Comparison of ENCODE assay signal across 1 cellular context in the genomic region with DNA sequence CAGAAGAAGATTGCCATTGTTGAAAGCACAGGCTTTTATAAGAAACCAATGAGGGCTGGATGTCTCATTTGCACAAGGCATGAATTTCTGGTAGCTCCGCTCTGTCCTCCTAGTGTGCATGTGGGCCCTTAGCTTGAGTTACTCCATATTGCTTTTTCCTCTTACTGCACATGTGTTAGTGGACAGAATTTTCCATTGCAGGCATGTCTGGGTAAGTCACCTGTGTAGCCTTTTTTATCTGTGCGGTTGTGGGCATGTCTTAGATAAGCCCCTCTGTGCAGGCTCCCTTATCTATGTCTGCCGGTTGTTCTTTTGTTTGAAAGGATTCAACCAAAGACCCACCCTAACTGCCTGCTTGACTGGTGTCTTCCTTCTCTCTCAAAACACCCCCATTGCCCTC.
TF ChIP-seq lines count a peak whose summit lies in the region.

No MANE protein-coding gene starts in this region.

TF ChIP-seq in K562, 482 proteins besides CTCF, POLR2A, EP300 and RAD21 (continued from another document and continues in another):
- TF ChIP-seq, protein P1, sequence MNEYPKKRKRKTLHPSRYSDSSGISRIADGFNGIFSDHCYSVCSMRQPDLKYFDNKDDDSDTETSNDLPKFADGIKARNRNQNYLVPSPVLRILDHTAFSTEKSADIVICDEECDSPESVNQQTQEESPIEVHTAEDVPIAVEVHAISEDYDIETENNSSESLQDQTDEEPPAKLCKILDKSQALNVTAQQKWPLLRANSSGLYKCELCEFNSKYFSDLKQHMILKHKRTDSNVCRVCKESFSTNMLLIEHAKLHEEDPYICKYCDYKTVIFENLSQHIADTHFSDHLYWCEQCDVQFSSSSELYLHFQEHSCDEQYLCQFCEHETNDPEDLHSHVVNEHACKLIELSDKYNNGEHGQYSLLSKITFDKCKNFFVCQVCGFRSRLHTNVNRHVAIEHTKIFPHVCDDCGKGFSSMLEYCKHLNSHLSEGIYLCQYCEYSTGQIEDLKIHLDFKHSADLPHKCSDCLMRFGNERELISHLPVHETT (CRISPR knock-in tag; conservative IDR thresholded peaks at IDR 0.05 in 1 of 2, IDR thresholded peaks at IDR 0.05 in 1 of 2) = peak in 1 of 2 experiments; percentile 86; a peak in 2 of 4 replicates
- TF ChIP-seq MYNN (IDR thresholded peaks at IDR 0.05) (peak; percentile 35; the same call in 1 of the 2 replicates), MYNN (CRISPR knock-in tag; IDR thresholded peaks at IDR 0.05) (no peak), ZSCAN32 (CRISPR knock-in tag; IDR thresholded peaks at IDR 0.05) (peak; percentile 90), ZNF239 (CRISPR knock-in tag; IDR thresholded peaks at IDR 0.05) (peak; percentile 95), ZNF766 (CRISPR knock-in tag; conservative IDR thresholded peaks at IDR 0.05) (peak; percentile 97), RBM25 (IDR thresholded peaks at IDR 0.05; ENCODE audit: low read depth, low read length, severe bottlenecking) (no peak), PTTG1 (tag; IDR thresholded peaks at IDR 0.05; ENCODE audit: low read depth) (peak; percentile 96), TARDBP (IDR thresholded peaks at IDR 0.05) (no peak), ZNF583 (CRISPR knock-in tag; IDR thresholded peaks at IDR 0.05) (peak; percentile 100), MBD2 (IDR thresholded peaks at IDR 0.05; ENCODE audit: borderline replicate concordance, low read depth) (peak; percentile 24; the same call in 1 of the 2 replicates), RB1 (IDR thresholded peaks at IDR 0.05; ENCODE audit: low read depth) (peak; percentile 41), PCBP2 (IDR thresholded peaks at IDR 0.05; ENCODE audit: low read depth, low read length, poor library complexity, severe bottlenecking) (no peak), KDM1A (IDR thresholded peaks at IDR 0.05) (peak; percentile 60 to 85), ZNF124 (CRISPR knock-in tag; IDR thresholded peaks at IDR 0.05) (no peak), CBFB (CRISPR knock-in tag; IDR thresholded peaks at IDR 0.05) (no peak)
- TF ChIP-seq, protein P2, sequence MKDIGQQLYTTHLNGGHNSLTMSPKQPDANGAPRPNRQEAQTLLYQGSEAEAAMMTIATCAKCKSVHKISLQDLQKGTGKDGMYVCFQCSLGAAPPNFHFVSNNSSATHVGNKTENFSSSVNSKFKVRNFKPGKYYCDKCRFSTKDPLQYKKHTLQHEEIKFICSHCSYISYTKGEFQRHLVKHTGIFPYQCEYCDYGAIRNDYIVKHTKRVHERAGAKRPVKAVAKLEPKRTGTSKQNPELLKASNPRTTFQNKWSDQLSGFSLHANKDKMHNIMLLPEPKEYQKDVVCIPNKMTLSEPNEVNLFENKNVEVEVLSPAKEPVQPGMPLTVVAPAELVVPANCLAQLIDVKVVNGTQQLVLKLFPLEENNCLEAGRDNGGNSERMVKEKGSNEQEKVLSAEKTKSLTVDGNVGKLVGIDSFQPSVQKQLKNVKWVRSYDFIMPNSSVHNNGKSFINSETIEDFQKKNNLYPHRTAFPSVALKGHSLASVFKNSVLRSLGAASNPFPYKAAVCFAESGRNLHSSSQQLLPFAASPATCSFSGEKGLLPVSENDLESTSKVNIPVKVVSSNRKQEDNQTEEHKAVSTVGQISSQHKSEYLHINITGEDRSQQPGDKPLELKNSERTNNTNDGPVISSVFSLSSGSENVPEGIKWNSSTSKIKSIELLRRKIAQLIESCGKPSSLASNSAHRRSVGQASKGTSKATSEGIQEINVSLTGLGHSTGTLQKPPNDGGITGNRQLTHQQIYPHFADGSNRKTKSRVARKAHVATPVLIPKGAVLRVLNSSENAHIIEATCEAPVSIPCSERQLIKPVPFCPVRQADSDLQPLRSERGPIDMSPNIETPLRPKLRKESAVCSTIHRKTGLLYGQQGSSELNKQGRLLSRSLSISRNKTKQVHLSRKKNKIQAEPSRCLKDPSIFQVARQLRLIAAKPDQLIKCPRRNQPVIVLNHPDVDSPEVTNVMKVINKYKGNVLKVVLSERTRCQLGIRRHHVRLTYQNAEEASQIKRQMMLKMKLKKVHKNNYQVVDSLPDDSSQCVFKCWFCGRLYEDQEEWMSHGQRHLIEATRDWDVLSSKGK (CRISPR knock-in tag; IDR thresholded peaks at IDR 0.05) = no peak
- TF ChIP-seq, protein P3, sequence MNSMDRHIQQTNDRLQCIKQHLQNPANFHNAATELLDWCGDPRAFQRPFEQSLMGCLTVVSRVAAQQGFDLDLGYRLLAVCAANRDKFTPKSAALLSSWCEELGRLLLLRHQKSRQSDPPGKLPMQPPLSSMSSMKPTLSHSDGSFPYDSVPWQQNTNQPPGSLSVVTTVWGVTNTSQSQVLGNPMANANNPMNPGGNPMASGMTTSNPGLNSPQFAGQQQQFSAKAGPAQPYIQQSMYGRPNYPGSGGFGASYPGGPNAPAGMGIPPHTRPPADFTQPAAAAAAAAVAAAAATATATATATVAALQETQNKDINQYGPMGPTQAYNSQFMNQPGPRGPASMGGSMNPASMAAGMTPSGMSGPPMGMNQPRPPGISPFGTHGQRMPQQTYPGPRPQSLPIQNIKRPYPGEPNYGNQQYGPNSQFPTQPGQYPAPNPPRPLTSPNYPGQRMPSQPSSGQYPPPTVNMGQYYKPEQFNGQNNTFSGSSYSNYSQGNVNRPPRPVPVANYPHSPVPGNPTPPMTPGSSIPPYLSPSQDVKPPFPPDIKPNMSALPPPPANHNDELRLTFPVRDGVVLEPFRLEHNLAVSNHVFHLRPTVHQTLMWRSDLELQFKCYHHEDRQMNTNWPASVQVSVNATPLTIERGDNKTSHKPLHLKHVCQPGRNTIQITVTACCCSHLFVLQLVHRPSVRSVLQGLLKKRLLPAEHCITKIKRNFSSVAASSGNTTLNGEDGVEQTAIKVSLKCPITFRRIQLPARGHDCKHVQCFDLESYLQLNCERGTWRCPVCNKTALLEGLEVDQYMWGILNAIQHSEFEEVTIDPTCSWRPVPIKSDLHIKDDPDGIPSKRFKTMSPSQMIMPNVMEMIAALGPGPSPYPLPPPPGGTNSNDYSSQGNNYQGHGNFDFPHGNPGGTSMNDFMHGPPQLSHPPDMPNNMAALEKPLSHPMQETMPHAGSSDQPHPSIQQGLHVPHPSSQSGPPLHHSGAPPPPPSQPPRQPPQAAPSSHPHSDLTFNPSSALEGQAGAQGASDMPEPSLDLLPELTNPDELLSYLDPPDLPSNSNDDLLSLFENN (IDR thresholded peaks at IDR 0.05; ENCODE audit: low read depth in 2 of 2, low read length in 2 of 2) = peak in 1 of 2 experiments; percentile 77; a peak in 2 of 4 replicates
- TF ChIP-seq, protein P4, sequence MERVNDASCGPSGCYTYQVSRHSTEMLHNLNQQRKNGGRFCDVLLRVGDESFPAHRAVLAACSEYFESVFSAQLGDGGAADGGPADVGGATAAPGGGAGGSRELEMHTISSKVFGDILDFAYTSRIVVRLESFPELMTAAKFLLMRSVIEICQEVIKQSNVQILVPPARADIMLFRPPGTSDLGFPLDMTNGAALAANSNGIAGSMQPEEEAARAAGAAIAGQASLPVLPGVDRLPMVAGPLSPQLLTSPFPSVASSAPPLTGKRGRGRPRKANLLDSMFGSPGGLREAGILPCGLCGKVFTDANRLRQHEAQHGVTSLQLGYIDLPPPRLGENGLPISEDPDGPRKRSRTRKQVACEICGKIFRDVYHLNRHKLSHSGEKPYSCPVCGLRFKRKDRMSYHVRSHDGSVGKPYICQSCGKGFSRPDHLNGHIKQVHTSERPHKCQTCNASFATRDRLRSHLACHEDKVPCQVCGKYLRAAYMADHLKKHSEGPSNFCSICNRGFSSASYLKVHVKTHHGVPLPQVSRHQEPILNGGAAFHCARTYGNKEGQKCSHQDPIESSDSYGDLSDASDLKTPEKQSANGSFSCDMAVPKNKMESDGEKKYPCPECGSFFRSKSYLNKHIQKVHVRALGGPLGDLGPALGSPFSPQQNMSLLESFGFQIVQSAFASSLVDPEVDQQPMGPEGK (CRISPR knock-in tag; IDR thresholded peaks at IDR 0.05; ENCODE audit: borderline replicate concordance) = peak; percentile 88; the same call in 1 of the 2 replicates
- TF ChIP-seq, protein P5, sequence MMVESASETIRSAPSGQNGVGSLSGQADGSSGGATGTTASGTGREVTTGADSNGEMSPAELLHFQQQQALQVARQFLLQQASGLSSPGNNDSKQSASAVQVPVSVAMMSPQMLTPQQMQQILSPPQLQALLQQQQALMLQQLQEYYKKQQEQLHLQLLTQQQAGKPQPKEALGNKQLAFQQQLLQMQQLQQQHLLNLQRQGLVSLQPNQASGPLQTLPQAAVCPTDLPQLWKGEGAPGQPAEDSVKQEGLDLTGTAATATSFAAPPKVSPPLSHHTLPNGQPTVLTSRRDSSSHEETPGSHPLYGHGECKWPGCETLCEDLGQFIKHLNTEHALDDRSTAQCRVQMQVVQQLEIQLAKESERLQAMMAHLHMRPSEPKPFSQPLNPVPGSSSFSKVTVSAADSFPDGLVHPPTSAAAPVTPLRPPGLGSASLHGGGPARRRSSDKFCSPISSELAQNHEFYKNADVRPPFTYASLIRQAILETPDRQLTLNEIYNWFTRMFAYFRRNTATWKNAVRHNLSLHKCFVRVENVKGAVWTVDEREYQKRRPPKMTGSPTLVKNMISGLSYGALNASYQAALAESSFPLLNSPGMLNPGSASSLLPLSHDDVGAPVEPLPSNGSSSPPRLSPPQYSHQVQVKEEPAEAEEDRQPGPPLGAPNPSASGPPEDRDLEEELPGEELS (CRISPR knock-in tag; IDR thresholded peaks at IDR 0.05; ENCODE audit: borderline replicate concordance) = no peak
- TF ChIP-seq, protein P6, sequence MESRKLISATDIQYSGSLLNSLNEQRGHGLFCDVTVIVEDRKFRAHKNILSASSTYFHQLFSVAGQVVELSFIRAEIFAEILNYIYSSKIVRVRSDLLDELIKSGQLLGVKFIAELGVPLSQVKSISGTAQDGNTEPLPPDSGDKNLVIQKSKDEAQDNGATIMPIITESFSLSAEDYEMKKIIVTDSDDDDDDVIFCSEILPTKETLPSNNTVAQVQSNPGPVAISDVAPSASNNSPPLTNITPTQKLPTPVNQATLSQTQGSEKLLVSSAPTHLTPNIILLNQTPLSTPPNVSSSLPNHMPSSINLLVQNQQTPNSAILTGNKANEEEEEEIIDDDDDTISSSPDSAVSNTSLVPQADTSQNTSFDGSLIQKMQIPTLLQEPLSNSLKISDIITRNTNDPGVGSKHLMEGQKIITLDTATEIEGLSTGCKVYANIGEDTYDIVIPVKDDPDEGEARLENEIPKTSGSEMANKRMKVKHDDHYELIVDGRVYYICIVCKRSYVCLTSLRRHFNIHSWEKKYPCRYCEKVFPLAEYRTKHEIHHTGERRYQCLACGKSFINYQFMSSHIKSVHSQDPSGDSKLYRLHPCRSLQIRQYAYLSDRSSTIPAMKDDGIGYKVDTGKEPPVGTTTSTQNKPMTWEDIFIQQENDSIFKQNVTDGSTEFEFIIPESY (CRISPR knock-in tag; IDR thresholded peaks at IDR 0.05) = no peak
- TF ChIP-seq, protein P7, sequence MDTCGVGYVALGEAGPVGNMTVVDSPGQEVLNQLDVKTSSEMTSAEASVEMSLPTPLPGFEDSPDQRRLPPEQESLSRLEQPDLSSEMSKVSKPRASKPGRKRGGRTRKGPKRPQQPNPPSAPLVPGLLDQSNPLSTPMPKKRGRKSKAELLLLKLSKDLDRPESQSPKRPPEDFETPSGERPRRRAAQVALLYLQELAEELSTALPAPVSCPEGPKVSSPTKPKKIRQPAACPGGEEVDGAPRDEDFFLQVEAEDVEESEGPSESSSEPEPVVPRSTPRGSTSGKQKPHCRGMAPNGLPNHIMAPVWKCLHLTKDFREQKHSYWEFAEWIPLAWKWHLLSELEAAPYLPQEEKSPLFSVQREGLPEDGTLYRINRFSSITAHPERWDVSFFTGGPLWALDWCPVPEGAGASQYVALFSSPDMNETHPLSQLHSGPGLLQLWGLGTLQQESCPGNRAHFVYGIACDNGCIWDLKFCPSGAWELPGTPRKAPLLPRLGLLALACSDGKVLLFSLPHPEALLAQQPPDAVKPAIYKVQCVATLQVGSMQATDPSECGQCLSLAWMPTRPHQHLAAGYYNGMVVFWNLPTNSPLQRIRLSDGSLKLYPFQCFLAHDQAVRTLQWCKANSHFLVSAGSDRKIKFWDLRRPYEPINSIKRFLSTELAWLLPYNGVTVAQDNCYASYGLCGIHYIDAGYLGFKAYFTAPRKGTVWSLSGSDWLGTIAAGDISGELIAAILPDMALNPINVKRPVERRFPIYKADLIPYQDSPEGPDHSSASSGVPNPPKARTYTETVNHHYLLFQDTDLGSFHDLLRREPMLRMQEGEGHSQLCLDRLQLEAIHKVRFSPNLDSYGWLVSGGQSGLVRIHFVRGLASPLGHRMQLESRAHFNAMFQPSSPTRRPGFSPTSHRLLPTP (IDR thresholded peaks at IDR 0.05; ENCODE audit: borderline replicate concordance, extremely low read depth, insufficient read length) = no peak
- TF ChIP-seq, protein P8, sequence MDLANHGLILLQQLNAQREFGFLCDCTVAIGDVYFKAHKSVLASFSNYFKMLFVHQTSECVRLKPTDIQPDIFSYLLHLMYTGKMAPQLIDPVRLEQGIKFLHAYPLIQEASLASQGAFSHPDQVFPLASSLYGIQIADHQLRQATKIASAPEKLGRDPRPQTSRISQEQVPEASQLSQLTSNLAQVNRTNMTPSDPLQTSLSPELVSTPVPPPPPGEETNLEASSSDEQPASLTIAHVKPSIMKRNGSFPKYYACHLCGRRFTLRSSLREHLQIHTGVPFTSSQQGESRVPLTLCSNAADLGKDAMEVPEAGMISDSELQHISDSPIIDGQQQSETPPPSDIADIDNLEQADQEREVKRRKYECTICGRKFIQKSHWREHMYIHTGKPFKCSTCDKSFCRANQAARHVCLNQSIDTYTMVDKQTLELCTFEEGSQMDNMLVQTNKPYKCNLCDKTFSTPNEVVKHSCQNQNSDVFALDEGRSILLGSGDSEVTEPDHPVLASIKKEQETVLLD (IDR thresholded peaks at IDR 0.05) = peak; percentile 66
